Comparison of ENCODE assay signal across 1 cellular context in the genomic region with DNA sequence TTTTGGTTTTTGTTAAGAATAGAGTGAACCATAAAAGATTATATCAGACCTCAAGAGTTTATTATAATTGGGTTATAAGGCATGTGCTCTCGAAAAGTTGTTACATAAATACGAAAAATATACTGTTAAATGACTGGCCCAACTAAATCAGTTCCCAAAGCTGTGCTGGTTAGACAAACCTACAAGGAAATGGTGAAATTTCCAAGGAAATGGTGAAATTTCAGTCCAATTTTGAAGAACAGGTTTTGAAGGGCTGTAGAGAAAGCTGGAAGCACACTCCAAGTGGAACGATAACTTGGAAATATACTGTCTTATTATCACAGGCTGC.
TF ChIP-seq lines count a peak whose summit lies in the region.

No MANE protein-coding gene starts in this region.

TF ChIP-seq in HepG2, 621 proteins besides CTCF, POLR2A, EP300 and RAD21 (continued from another document):
- no peak for TF ChIP-seq CBX5 (CRISPR knock-in tag; IDR thresholded peaks at IDR 0.05; ENCODE audit: borderline replicate concordance)
- TF ChIP-seq, protein P1, sequence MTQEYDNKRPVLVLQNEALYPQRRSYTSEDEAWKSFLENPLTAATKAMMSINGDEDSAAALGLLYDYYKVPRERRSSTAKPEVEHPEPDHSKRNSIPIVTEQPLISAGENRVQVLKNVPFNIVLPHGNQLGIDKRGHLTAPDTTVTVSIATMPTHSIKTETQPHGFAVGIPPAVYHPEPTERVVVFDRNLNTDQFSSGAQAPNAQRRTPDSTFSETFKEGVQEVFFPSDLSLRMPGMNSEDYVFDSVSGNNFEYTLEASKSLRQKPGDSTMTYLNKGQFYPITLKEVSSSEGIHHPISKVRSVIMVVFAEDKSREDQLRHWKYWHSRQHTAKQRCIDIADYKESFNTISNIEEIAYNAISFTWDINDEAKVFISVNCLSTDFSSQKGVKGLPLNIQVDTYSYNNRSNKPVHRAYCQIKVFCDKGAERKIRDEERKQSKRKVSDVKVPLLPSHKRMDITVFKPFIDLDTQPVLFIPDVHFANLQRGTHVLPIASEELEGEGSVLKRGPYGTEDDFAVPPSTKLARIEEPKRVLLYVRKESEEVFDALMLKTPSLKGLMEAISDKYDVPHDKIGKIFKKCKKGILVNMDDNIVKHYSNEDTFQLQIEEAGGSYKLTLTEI (CRISPR knock-in tag; conservative IDR thresholded peaks at IDR 0.05) = no peak
- TF ChIP-seq MXI1 (IDR thresholded peaks at IDR 0.05; ENCODE audit: borderline replicate concordance, low read depth, low read length) = no peak
- TF ChIP-seq NAIF1 (CRISPR knock-in tag; IDR thresholded peaks at IDR 0.05; ENCODE audit: borderline replicate concordance) = no peak
- no peak for TF ChIP-seq ERF (CRISPR knock-in tag; IDR thresholded peaks at IDR 0.05)
- no peak for TF ChIP-seq ZNF616 (CRISPR knock-in tag; IDR thresholded peaks at IDR 0.05; ENCODE audit: low read depth)
- TF ChIP-seq RELA (CRISPR knock-in tag; IDR thresholded peaks at IDR 0.05) = no peak
- no peak for TF ChIP-seq ARHGAP35 (CRISPR knock-in tag; IDR thresholded peaks at IDR 0.05; ENCODE audit: borderline replicate concordance)
- no peak for TF ChIP-seq ZNF550 (CRISPR knock-in tag; IDR thresholded peaks at IDR 0.05; ENCODE audit: borderline replicate concordance)
- no peak for TF ChIP-seq MEIS1 (CRISPR knock-in tag; IDR thresholded peaks at IDR 0.05; ENCODE audit: borderline replicate concordance)
- TF ChIP-seq, protein P2, sequence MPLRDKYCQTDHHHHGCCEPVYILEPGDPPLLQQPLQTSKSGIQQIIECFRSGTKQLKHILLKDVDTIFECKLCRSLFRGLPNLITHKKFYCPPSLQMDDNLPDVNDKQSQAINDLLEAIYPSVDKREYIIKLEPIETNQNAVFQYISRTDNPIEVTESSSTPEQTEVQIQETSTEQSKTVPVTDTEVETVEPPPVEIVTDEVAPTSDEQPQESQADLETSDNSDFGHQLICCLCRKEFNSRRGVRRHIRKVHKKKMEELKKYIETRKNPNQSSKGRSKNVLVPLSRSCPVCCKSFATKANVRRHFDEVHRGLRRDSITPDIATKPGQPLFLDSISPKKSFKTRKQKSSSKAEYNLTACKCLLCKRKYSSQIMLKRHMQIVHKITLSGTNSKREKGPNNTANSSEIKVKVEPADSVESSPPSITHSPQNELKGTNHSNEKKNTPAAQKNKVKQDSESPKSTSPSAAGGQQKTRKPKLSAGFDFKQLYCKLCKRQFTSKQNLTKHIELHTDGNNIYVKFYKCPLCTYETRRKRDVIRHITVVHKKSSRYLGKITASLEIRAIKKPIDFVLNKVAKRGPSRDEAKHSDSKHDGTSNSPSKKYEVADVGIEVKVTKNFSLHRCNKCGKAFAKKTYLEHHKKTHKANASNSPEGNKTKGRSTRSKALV (CRISPR knock-in tag; IDR thresholded peaks at IDR 0.05) = 0 out of 2 replicates have a peak, but pooled peaks have one; percentile 54
- TF ChIP-seq, protein P3, sequence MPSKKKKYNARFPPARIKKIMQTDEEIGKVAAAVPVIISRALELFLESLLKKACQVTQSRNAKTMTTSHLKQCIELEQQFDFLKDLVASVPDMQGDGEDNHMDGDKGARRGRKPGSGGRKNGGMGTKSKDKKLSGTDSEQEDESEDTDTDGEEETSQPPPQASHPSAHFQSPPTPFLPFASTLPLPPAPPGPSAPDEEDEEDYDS (CRISPR knock-in tag; IDR thresholded peaks at IDR 0.05) = no peak
- TF ChIP-seq STAT5B (CRISPR knock-in tag; IDR thresholded peaks at IDR 0.05) = no peak
- TF ChIP-seq PHF20 (CRISPR knock-in tag; IDR thresholded peaks at IDR 0.05) = no peak
- TF ChIP-seq, protein P4, sequence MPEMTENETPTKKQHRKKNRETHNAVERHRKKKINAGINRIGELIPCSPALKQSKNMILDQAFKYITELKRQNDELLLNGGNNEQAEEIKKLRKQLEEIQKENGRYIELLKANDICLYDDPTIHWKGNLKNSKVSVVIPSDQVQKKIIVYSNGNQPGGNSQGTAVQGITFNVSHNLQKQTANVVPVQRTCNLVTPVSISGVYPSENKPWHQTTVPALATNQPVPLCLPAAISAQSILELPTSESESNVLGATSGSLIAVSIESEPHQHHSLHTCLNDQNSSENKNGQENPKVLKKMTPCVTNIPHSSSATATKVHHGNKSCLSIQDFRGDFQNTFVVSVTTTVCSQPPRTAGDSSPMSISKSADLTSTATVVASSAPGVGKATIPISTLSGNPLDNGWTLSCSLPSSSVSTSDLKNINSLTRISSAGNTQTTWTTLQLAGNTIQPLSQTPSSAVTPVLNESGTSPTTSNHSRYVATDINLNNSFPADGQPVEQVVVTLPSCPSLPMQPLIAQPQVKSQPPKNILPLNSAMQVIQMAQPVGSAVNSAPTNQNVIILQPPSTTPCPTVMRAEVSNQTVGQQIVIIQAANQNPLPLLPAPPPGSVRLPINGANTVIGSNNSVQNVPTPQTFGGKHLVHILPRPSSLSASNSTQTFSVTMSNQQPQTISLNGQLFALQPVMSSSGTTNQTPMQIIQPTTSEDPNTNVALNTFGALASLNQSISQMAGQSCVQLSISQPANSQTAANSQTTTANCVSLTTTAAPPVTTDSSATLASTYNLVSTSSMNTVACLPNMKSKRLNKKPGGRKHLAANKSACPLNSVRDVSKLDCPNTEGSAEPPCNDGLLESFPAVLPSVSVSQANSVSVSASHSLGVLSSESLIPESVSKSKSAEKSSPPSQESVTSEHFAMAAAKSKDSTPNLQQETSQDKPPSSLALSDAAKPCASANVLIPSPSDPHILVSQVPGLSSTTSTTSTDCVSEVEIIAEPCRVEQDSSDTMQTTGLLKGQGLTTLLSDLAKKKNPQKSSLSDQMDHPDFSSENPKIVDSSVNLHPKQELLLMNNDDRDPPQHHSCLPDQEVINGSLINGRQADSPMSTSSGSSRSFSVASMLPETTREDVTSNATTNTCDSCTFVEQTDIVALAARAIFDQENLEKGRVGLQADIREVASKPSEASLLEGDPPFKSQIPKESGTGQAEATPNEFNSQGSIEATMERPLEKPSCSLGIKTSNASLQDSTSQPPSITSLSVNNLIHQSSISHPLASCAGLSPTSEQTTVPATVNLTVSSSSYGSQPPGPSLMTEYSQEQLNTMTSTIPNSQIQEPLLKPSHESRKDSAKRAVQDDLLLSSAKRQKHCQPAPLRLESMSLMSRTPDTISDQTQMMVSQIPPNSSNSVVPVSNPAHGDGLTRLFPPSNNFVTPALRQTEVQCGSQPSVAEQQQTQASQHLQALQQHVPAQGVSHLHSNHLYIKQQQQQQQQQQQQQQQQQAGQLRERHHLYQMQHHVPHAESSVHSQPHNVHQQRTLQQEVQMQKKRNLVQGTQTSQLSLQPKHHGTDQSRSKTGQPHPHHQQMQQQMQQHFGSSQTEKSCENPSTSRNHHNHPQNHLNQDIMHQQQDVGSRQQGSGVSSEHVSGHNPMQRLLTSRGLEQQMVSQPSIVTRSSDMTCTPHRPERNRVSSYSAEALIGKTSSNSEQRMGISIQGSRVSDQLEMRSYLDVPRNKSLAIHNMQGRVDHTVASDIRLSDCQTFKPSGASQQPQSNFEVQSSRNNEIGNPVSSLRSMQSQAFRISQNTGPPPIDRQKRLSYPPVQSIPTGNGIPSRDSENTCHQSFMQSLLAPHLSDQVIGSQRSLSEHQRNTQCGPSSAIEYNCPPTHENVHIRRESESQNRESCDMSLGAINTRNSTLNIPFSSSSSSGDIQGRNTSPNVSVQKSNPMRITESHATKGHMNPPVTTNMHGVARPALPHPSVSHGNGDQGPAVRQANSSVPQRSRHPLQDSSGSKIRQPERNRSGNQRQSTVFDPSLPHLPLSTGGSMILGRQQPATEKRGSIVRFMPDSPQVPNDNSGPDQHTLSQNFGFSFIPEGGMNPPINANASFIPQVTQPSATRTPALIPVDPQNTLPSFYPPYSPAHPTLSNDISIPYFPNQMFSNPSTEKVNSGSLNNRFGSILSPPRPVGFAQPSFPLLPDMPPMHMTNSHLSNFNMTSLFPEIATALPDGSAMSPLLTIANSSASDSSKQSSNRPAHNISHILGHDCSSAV (CRISPR knock-in tag; IDR thresholded peaks at IDR 0.05; ENCODE audit: borderline replicate concordance) = 0 out of 2 replicates have a peak, but pooled peaks have one; percentile 44
- no peak for TF ChIP-seq TCF12 (IDR thresholded peaks at IDR 0.05)
- 0 out of 2 replicates have a peak, but pooled peaks have one; percentile 44 for TF ChIP-seq TCF12 (CRISPR knock-in tag; IDR thresholded peaks at IDR 0.05)
- TF ChIP-seq ZNF777 (CRISPR knock-in tag; IDR thresholded peaks at IDR 0.05) = no peak
